ENCODE assay signal across 27 cellular contexts in genomic region chr7:122709930-122710646, GRCh38. TPM values are rescaled to one million over a fixed set of nuclear protein-coding genes. Genes with fewer than 3 reads are reported as not detected.
"Had no signal": no experiment of that assay in that cellular context is flagged by ENCODE, and none has a peak within 500 bp of the region (broad histone marks: within the 10 kb centered on the region; RNA-seq: fewer than 3 reads in every experiment).

No MANE protein-coding gene starts in this region.

- ATAC-seq: activated CD8-positive, alpha-beta T cell treated with anti-CD3 and anti-CD28 coated beads for 36 hours; body of pancreas; Right ventricle myocardium inferior had no signal

- H3K27ac ChIP-seq: ascending aorta, body of pancreas, breast epithelium, PC-9, RWPE1 had no signal

- H3K4me2 ChIP-seq: PC-9 had no signal

- DNase-seq: activated CD4-positive, alpha-beta T cell treated with anti-CD3 and anti-CD28 coated beads, Interleukin-2, amount 10 ng/mL, durations not matched to agents 24 days and 14 days; activated CD4-positive, alpha-beta T cell treated with anti-CD3 and anti-CD28 coated beads, Interleukin-2, amount 50 U/mL, for 4 hours; activated CD8-positive, alpha-beta T cell treated with anti-CD3 and anti-CD28 coated beads for 36 hours; activated gamma-delta T cell; activated naive CD4-positive, alpha-beta T cell treated with Interleukin-2 at 50 U/mL for 16 hours; activated naive CD8-positive, alpha-beta T cell treated with anti-CD3 and anti-CD28 coated beads, Interleukin-2, amount 10 ng/mL, durations not matched to agents 7 days and 5 days; activated T-cell treated with anti-CD3 and anti-CD28 coated beads, Interleukin-2, amount 50 U/mL, for 1 hour; amygdala; body of pancreas; Karpas-422; NCI-H1436 treated with DMSO at 0.1 percent for 48 hours; NCI-H1694 treated with DMSO at 0.1 percent for 48 hours; NCI-H2029; NCI-H510A; NCI-H526; NCI-H748 treated with DMSO at 0.1 percent for 48 hours; PC-9; T1000 had no signal

- H2AFZ ChIP-seq: PC-9 had no signal

- FAIRE-seq: RCC 7860 had no signal

- H3K9me3 ChIP-seq: ascending aorta, body of pancreas, breast epithelium had no signal

- H3K27me3 ChIP-seq: ascending aorta, body of pancreas, breast epithelium had no signal

- H3K36me3 ChIP-seq: ascending aorta, breast epithelium had no signal

- H3K4me1 ChIP-seq: ascending aorta, breast epithelium had no signal

- H3K4me3 ChIP-seq: ascending aorta, body of pancreas, breast epithelium, PC-9 had no signal

RNA-seq across cellular contexts. Expression of gene RNF148, which starts 7.4 kb away (rescaled TPM):
- total RNA-seq: activated CD4-positive, alpha-beta T cell treated with anti-CD3 and anti-CD28 coated beads, Interleukin-2, amount 10 ng/mL, durations not matched to agents 24 days and 14 days; activated CD8-positive, alpha-beta memory T cell treated with anti-CD3 and anti-CD28 coated beads for 36 hours; activated CD8-positive, alpha-beta T cell treated with anti-CD3 and anti-CD28 coated beads for 36 hours; activated naive CD8-positive, alpha-beta T cell treated with anti-CD3 and anti-CD28 coated beads, Interleukin-2, amount 10 ng/mL, durations not matched to agents 7 days and 5 days; activated T-helper 2 cell treated with anti-CD3 and anti-CD28 coated beads, Interferon-gamma antibody, Interleukin-2, Interleukin-4, amounts not matched to agents 10 μg/mL and 5 μg/mL and 100 μg/mL, durations not matched to agents 14 hours and 24 hours and 36 hours; T-helper 1 cell treated with Interleukin-12 subunit alpha and Interleukin-12 subunit beta and Interleukin-4 antibody, amounts not matched to agents 30 ng/mL and 1 ng/mL, for 36 hours; T-helper 2 cell treated with Interferon-gamma antibody and Interleukin-4, amounts not matched to agents 100 ng/mL and 5 ng/mL, for 36 hours had no signal

RNA-seq across cellular contexts. Expression of gene RNF133, which starts 11.2 kb away (rescaled TPM):
- total RNA-seq: activated CD4-positive, alpha-beta T cell treated with anti-CD3 and anti-CD28 coated beads, Interleukin-2, amount 10 ng/mL, durations not matched to agents 24 days and 14 days; activated CD8-positive, alpha-beta memory T cell treated with anti-CD3 and anti-CD28 coated beads for 36 hours; activated CD8-positive, alpha-beta T cell treated with anti-CD3 and anti-CD28 coated beads for 36 hours; activated naive CD8-positive, alpha-beta T cell treated with anti-CD3 and anti-CD28 coated beads, Interleukin-2, amount 10 ng/mL, durations not matched to agents 7 days and 5 days; activated T-helper 2 cell treated with anti-CD3 and anti-CD28 coated beads, Interferon-gamma antibody, Interleukin-2, Interleukin-4, amounts not matched to agents 10 μg/mL and 5 μg/mL and 100 μg/mL, durations not matched to agents 14 hours and 24 hours and 36 hours; ascending aorta; T-helper 1 cell treated with Interleukin-12 subunit alpha and Interleukin-12 subunit beta and Interleukin-4 antibody, amounts not matched to agents 30 ng/mL and 1 ng/mL, for 36 hours; T-helper 2 cell treated with Interferon-gamma antibody and Interleukin-4, amounts not matched to agents 100 ng/mL and 5 ng/mL, for 36 hours had no signal
